In the genomic region with DNA sequence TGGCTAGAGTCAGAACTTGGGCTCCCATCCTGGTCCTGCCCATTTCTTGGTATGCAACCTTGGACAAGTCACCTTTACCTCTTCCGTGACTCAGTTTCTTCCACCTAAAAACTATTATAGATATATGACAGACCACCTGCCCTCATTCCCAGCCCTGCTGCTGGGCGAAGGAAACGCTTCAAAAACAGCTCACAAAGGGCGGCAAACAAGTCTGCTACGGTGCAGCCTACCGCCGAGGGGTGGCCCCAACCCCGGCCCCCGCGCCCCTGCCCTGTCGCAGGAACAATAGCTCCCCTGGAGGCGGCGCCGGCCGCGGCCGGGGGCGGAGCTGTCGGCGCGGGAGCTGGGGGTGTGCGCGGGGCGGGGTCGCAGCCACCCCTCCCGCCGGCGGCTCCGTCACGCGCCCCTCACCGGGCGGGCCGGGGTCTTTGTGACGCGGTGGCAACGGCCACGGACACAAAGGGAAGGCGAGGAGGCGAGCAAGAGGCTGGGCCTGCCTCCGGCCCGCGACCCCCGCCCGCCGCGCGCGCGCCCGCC, we compare ENCODE assay signal across 8 cellular contexts. TPM values are rescaled to one million over a fixed set of nuclear protein-coding genes. Genes with fewer than 3 reads are reported as not detected.
A peak's percentile ranks its signal among the peaks of the same experiment; 100 is the strongest.
DNase-seq lines count a peak whose midpoint lies in the region; ATAC-seq and TF ChIP-seq lines count a peak whose summit lies in the region.

A gene with protein sequence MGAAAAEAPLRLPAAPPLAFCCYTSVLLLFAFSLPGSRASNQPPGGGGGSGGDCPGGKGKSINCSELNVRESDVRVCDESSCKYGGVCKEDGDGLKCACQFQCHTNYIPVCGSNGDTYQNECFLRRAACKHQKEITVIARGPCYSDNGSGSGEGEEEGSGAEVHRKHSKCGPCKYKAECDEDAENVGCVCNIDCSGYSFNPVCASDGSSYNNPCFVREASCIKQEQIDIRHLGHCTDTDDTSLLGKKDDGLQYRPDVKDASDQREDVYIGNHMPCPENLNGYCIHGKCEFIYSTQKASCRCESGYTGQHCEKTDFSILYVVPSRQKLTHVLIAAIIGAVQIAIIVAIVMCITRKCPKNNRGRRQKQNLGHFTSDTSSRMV (plus strand): TSS at position 425 of the 537 bp plus-strand sequence. CDS start 396 bp downstream, outside the sequence.

- H3K27me3 ChIP-seq in GM06990 (replicated peaks; ENCODE audit: control insufficient read depth, insufficient read depth, low read length) = peaks cover 3% of the 10 kb centered on the region; the same call in 1 of the 2 replicates
- H3K27me3 ChIP-seq in esophagus (ENCODE audit: control insufficient read depth in 1 of 2, insufficient read depth in 2 of 2, low read length in 2 of 2) = peaks cover 0 to 6% of the 10 kb centered on the region in 2 donors
- no peaks in the 10 kb centered on the region for H3K27me3 ChIP-seq in thoracic aorta (replicated peaks; ENCODE audit: insufficient read depth)

- ATAC-seq in HG02571 (IDR thresholded peaks at IDR 0.05; ENCODE audit: unreplicated experiment) (peak; percentile 45), thoracic aorta (ENCODE audit: insufficient number of reproducible peaks, low FRiP score, low read depth) (no peak)
- peak; percentile 82 to 84 for ATAC-seq in naive thymus-derived CD8-positive, alpha-beta T cell

- H3K36me3 Mint-ChIP-seq in naive thymus-derived CD8-positive, alpha-beta T cell = no peaks in the 10 kb centered on the region

- peak within 1 kb of the TSS; percentile 47 for H3K4me3 ChIP-seq in GM06990 (replicated peaks; ENCODE audit: low read depth, low read length)
- H3K4me3 ChIP-seq in esophagus (ENCODE audit: low read depth in 1 of 2, low read length in 2 of 2) = peak within 1 kb of the TSS; percentile 57 to 73
- H3K4me3 ChIP-seq in thoracic aorta = peak within 1 kb of the TSS; percentile 71

- TF ChIP-seq CTCF in GM06990 (IDR thresholded peaks at IDR 0.05; ENCODE audit: insufficient read depth, low read length, poor library complexity, severe bottlenecking) (no peak), thoracic aorta (IDR thresholded peaks at IDR 0.05) (no peak)

- DNase-seq in GM06990 (ENCODE audit: extremely low read depth, insufficient read length) (peak; percentile 39), NCI-H2171 (lab: John Stamatoyannopoulos, UW) (peak; percentile 70), activated T-cell treated with anti-CD3 and anti-CD28 coated beads for 1 hour (ENCODE audit: low read depth) (peak; percentile 13), thoracic aorta (ENCODE audit: low spot score) (no peak), NOMO-1 treated with DMSO at 0.1 percent for 48 hours (lab: John Stamatoyannopoulos, UW; ENCODE audit: unreplicated experiment) (no peak)
- peak; percentile 8 to 67 (median 38) for DNase-seq in naive thymus-derived CD8-positive, alpha-beta T cell

- peaks cover 0 to 4% of the 10 kb centered on the region in 2 donors for H3K9me3 ChIP-seq in esophagus (ENCODE audit: control insufficient read depth in 2 of 2, insufficient read depth in 1 of 2, low read depth in 1 of 2, low read length in 1 of 2)
- no peaks in the 10 kb centered on the region for H3K9me3 ChIP-seq in thoracic aorta

- POLR2A ChIA-PET in naive thymus-derived CD8-positive, alpha-beta T cell (lab: Charles Lee) = no interaction called here

- H3K4me1 Mint-ChIP-seq in naive thymus-derived CD8-positive, alpha-beta T cell = peaks cover 4 to 12% (median 7%) of the 10 kb centered on the region in 4 donors

- H3K36me3 ChIP-seq in GM06990 (ENCODE audit: control insufficient read depth, insufficient read depth, low read length) = no peaks in the 10 kb centered on the region
- H3K36me3 ChIP-seq in esophagus (ENCODE audit: control insufficient read depth in 2 of 2, insufficient read depth in 2 of 2, low read length in 1 of 2) = no peaks in the 10 kb centered on the region
- H3K36me3 ChIP-seq in thoracic aorta = no peaks in the 10 kb centered on the region

- H3K27ac ChIP-seq in esophagus (ENCODE audit: low read depth in 2 of 2, low read length in 1 of 2) (no peak within 1 kb of the TSS), thoracic aorta (no peak within 1 kb of the TSS)

- no peak within 1 kb of the TSS for H3K27ac Mint-ChIP-seq in naive thymus-derived CD8-positive, alpha-beta T cell

- H3K27me3 Mint-ChIP-seq in naive thymus-derived CD8-positive, alpha-beta T cell = peaks cover 14 to 48% (median 25%) of the 10 kb centered on the region in 5 donors

- WGBS in esophagus, 2 donors = 1 to 2% methylated on average over 39 to 51 of the region's 51 CpGs

- peak within 1 kb of the TSS; percentile 62 to 85 (median 72) for H3K4me3 Mint-ChIP-seq in naive thymus-derived CD8-positive, alpha-beta T cell

- H3K9me3 Mint-ChIP-seq in naive thymus-derived CD8-positive, alpha-beta T cell = peaks cover 0 to 2% (median 0%) of the 10 kb centered on the region in 9 donors

- H3K4me1 ChIP-seq in esophagus (ENCODE audit: control insufficient read depth in 2 of 2, insufficient read depth in 2 of 2, low read length in 1 of 2) (peaks cover 2 to 6% of the 10 kb centered on the region in 2 donors), thoracic aorta (ENCODE audit: control insufficient read depth in 1 of 2, low read depth in 2 of 2) (peaks cover 5 to 9% of the 10 kb centered on the region in 2 donors)

RNA-seq across cellular contexts. Expression of the gene that starts here (rescaled TPM):
- under 1 TPM in 1 of 2 donors, not detected in 1; 0.02 TPM for polyA plus RNA-seq in esophagus
- total RNA-seq in naive thymus-derived CD8-positive, alpha-beta T cell = under 1 TPM in 1 of 2 experiments, not detected in 1; 0.31 TPM
- polyA plus RNA-seq in naive thymus-derived CD8-positive, alpha-beta T cell = not detected
- not detected for total RNA-seq in thoracic aorta

Comparison
In these comparisons a context has a peak if more than half of its experiments do, and no peak if none do; other contexts are left out.
1. Peak in DNase-seq and ATAC-seq in naive thymus-derived CD8-positive, alpha-beta T cell; RNA of the gene not detected or under 1 TPM.
2. DNase-seq: peak in GM06990 (single experiment), NCI-H2171 (single experiment) and activated T-cell treated with anti-CD3 and anti-CD28 coated beads for 1 hour (single experiment); none in thoracic aorta (single experiment) and NOMO-1 treated with DMSO at 0.1 percent for 48 hours (single experiment).
3. Peak in every context shown above with its lines, with median percentiles within 50 percentile points of each other: H3K4me3 ChIP-seq.